8 cellular contexts compared by ENCODE assay signal in the genomic region with DNA sequence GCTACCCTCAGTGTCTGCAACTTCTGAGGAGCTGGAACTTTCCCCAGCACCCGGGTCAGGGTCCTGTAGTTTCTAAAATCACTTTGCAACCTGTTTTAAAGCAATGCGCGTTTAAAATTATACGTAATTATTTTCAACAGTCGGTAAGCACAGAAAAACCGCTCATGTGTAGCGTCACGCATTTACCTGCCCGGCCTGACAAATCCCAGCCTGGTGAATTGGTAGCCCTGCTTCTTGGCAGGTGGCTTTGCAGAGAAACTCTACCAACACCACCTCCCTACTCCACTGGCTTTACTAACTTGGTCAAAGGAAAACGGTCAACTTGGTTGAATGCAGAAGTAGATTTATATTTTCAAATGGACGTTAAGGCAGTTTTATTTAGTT. TPM values are rescaled to one million over a fixed set of nuclear protein-coding genes. Genes with fewer than 3 reads are reported as not detected.
DNase-seq lines count a peak whose midpoint lies in the region; ATAC-seq and TF ChIP-seq lines count a peak whose summit lies in the region.

No MANE protein-coding gene starts in this region.

- H3K9me3 ChIP-seq in BLaER1 = peaks cover 6% of the 10 kb centered on the region; the same call in 1 of the 2 replicates
- no peaks in the 10 kb centered on the region for H3K9me3 ChIP-seq in Loucy (ENCODE audit: insufficient read depth, low read depth, low read length)
- H3K9me3 ChIP-seq in duodenal mucosa (ENCODE audit: control insufficient read depth in 1 of 2, low read length in 2 of 2) = no peaks in the 10 kb centered on the region

- H3K4me3 ChIP-seq in BLaER1 (peak overlapping the region; percentile 67), Loucy (ENCODE audit: low read length, poor library complexity, severe bottlenecking) (peak overlapping the region; percentile 51), duodenal mucosa (ENCODE audit: low read depth in 1 of 2, low read length in 2 of 2) (peak overlapping the region; percentile 73 to 74)

- H4K20me1 ChIP-seq in BLaER1 = no peaks in the 10 kb centered on the region
- H4K20me1 ChIP-seq in Loucy (ENCODE audit: insufficient read depth, low read length, poor library complexity, severe bottlenecking) = no peaks in the 10 kb centered on the region

- H3K4me2 ChIP-seq in BLaER1 (peak overlapping the region; percentile 99), Loucy (ENCODE audit: low read depth, low read length, poor library complexity, severe bottlenecking) (peak overlapping the region; percentile 42)

- H3K9ac ChIP-seq in BLaER1 (peak overlapping the region; percentile 52; the same call in 1 of the 2 replicates), Loucy (ENCODE audit: low read depth, low read length, poor library complexity, severe bottlenecking) (peak overlapping the region; percentile 53), duodenal mucosa (ENCODE audit: low read depth in 1 of 2, low read length in 2 of 2) (peak overlapping the region; percentile 58 to 71)

- peak overlapping the region; percentile 21; the same call in 1 of the 2 replicates for H2AFZ ChIP-seq in Loucy (ENCODE audit: low read length)

- H3K4me1 ChIP-seq in BLaER1 = peaks cover 28% of the 10 kb centered on the region
- H3K4me1 ChIP-seq in Loucy (ENCODE audit: insufficient read depth, low read length, poor library complexity, severe bottlenecking) = no peaks in the 10 kb centered on the region
- no peaks in the 10 kb centered on the region for H3K4me1 ChIP-seq in duodenal mucosa (ENCODE audit: control insufficient read depth in 1 of 2, insufficient read depth in 2 of 2, low read length in 2 of 2)

- peaks cover 3% of the 10 kb centered on the region for H3K9me3 Mint-ChIP-seq in neural crest cell

- H3K4me1 Mint-ChIP-seq in neural crest cell = peaks cover 16% of the 10 kb centered on the region

- no peak overlapping the region for H3K27ac ChIP-seq in BLaER1
- H3K27ac ChIP-seq in duodenal mucosa (ENCODE audit: low read depth, low read length) = no peak overlapping the region

- DNase-seq in neural crest cell (ENCODE audit: low read depth, low spot score) = no peak
- no peak for DNase-seq in amygdala (lab: John Stamatoyannopoulos, UW)
- no peak for DNase-seq in NCI-H1092 treated with DMSO at 0.1 percent for 48 hours (lab: John Stamatoyannopoulos, UW)

- H3K36me3 ChIP-seq in BLaER1 (no peaks in the 10 kb centered on the region), Loucy (ENCODE audit: insufficient read depth, low read length) (no peaks in the 10 kb centered on the region), duodenal mucosa (ENCODE audit: control insufficient read depth in 1 of 2, insufficient read depth in 2 of 2, low read length in 2 of 2) (no peaks in the 10 kb centered on the region)

- H3K27ac Mint-ChIP-seq in neural crest cell (ENCODE audit: unreplicated experiment) = no peak overlapping the region

- peak overlapping the region; percentile 84 for H3K4me3 Mint-ChIP-seq in neural crest cell

- H3K27me3 Mint-ChIP-seq in neural crest cell (ENCODE audit: low read depth) = peaks cover 21% of the 10 kb centered on the region

- H3F3A ChIP-seq in Loucy (ENCODE audit: low read depth) = no peaks in the 10 kb centered on the region

- no peaks in the 10 kb centered on the region for H3K9me2 ChIP-seq in Loucy (replicated peaks; ENCODE audit: low read depth, low read length)

- TF ChIP-seq CTCF in Loucy (conservative IDR thresholded peaks at IDR 0.05; ENCODE audit: low read length) = no peak
- no peak for TF ChIP-seq CTCF in neural crest cell (conservative IDR thresholded peaks at IDR 0.05)

- ATAC-seq in GM19395 (IDR thresholded peaks at IDR 0.05; ENCODE audit: unreplicated experiment) (peak; percentile 9), GM19328 (IDR thresholded peaks at IDR 0.05; ENCODE audit: unreplicated experiment) (no peak)

- no peaks in the 10 kb centered on the region for H3K79me2 ChIP-seq in Loucy (ENCODE audit: insufficient read depth, low read length)

- H3K36me3 Mint-ChIP-seq in neural crest cell (ENCODE audit: low read depth) = no peaks in the 10 kb centered on the region

- peaks cover 6% of the 10 kb centered on the region; the same call in 1 of the 2 replicates for H3K27me3 ChIP-seq in BLaER1
- no peaks in the 10 kb centered on the region for H3K27me3 ChIP-seq in Loucy (ENCODE audit: insufficient read depth, low read length, poor library complexity, severe bottlenecking)
- H3K27me3 ChIP-seq in duodenal mucosa (ENCODE audit: control insufficient read depth in 1 of 2, insufficient read depth in 2 of 2, low read length in 2 of 2) = no peaks in the 10 kb centered on the region

RNA-seq across cellular contexts. Expression of a gene that starts 0.7 kb away (rescaled TPM):
- total RNA-seq in neural crest cell = 0.11 and 0.44 TPM in 2 replicates
